23 cellular contexts compared by ENCODE assay signal in genomic region chr14:90773196-90773486, GRCh38. TPM values are rescaled to one million over a fixed set of nuclear protein-coding genes. Genes with fewer than 3 reads are reported as not detected.
DNase-seq lines count a peak whose midpoint lies in the region; ATAC-seq and TF ChIP-seq lines count a peak whose summit lies in the region.
"Had no signal": no experiment of that assay in that cellular context is flagged by ENCODE, and none has a peak within 500 bp of the region (broad histone marks: within the 10 kb centered on the region; RNA-seq: fewer than 3 reads in every experiment).

No MANE protein-coding gene starts in this region.

- H3K36me3 ChIP-seq in HEK293 (ENCODE audit: control insufficient read depth in 2 of 2, insufficient read depth in 1 of 2, low read length in 2 of 2), result peaks cover 26 to 53% of the 10 kb centered on the region in 2 experiments
- H3K36me3 ChIP-seq in neural progenitor cell, result no peaks in the 10 kb centered on the region
- H3K36me3 ChIP-seq: MG63 had no signal

- H3K4me2 ChIP-seq in neural progenitor cell, result no peak overlapping the region
- H3K4me2 ChIP-seq: PC-9 had no signal

- H3K4me1 Mint-ChIP-seq in neural progenitor cell, result peaks cover 11% of the 10 kb centered on the region
- H3K4me1 Mint-ChIP-seq: B cell had no signal

- H3K4me3 Mint-ChIP-seq in neural progenitor cell, result no peak overlapping the region
- H3K4me3 Mint-ChIP-seq: B cell; CD8-positive, alpha-beta T cell had no signal

- H3K9ac ChIP-seq in neural progenitor cell, result no peak overlapping the region

- peaks cover 4% of the 10 kb centered on the region for H3K9me3 Mint-ChIP-seq in neural progenitor cell

- H3K4me1 ChIP-seq in HEK293 (ENCODE audit: control insufficient read depth, insufficient read depth, low read length) (no peaks in the 10 kb centered on the region), neural progenitor cell (no peaks in the 10 kb centered on the region), foreskin keratinocyte (no peaks in the 10 kb centered on the region)
- H3K4me1 ChIP-seq: Caco-2 had no signal

- H3K9me3 ChIP-seq in HEK293 (ENCODE audit: control insufficient read depth, insufficient read depth, low read depth, low read length) (no peaks in the 10 kb centered on the region), neural progenitor cell (ENCODE audit: low read depth) (no peaks in the 10 kb centered on the region)
- H3K9me3 ChIP-seq: Caco-2 had no signal

- CTCF ChIA-PET in HEK293 (lab: Yijun Ruan, JAX), result interaction anchor here (0.6 to 3.2 kb wide), 2 partner anchors 14 to 1489 kb away, joined by 3 to 27 read pairs; no protein-coding TSS in a partner anchor

- no peaks in the 10 kb centered on the region for H3K27me3 ChIP-seq in neural progenitor cell
- no peaks in the 10 kb centered on the region for H3K27me3 ChIP-seq in foreskin keratinocyte
- H3K27me3 ChIP-seq: MG63 had no signal

- POLR2A ChIA-PET in HEK293 (lab: Yijun Ruan, JAX), result no interaction called here

- H3K4me3 ChIP-seq in HEK293 (ENCODE audit: low read depth, low read length) (no peak overlapping the region), neural progenitor cell (no peak overlapping the region)
- H3K4me3 ChIP-seq: MG63, PC-9 had no signal

- no peaks in the 10 kb centered on the region for H3K79me2 ChIP-seq in neural progenitor cell (ENCODE audit: low read depth)

- H3K27ac ChIP-seq in HEK293 (ENCODE audit: extremely low read depth, low read depth, low read length) (no peak overlapping the region), cingulate gyrus (ENCODE audit: low read depth, low read length) (peak overlapping the region; percentile 23), neural progenitor cell (no peak overlapping the region), foreskin keratinocyte (no peak overlapping the region)
- H3K27ac ChIP-seq: 22Rv1, C4-2B, PC-9 had no signal

- H2AFZ ChIP-seq in neural progenitor cell (replicated peaks), result no peak overlapping the region
- H2AFZ ChIP-seq: PC-9 had no signal

- peaks cover 25% of the 10 kb centered on the region for H3K36me3 Mint-ChIP-seq in neural progenitor cell

- TF ChIP-seq CTCF in HEK293 (tag by site-specific recombination; IDR thresholded peaks at IDR 0.05), result no peak
- no peak for TF ChIP-seq CTCF in neural progenitor cell (IDR thresholded peaks at IDR 0.05)
- no peak for TF ChIP-seq CTCF in foreskin keratinocyte (conservative IDR thresholded peaks at IDR 0.05)

- no peaks in the 10 kb centered on the region for H4K20me1 ChIP-seq in neural progenitor cell (ENCODE audit: low read depth)

- no peaks in the 10 kb centered on the region for H3K27me3 Mint-ChIP-seq in neural progenitor cell (ENCODE audit: insufficient read depth, low read depth)
- H3K27me3 Mint-ChIP-seq: B cell had no signal

- peak overlapping the region; percentile 21 for H3K27ac Mint-ChIP-seq in neural progenitor cell
- H3K27ac Mint-ChIP-seq: B cell; CD8-positive, alpha-beta T cell had no signal

- no peaks in the 10 kb centered on the region for H3F3A ChIP-seq in neural progenitor cell (ENCODE audit: low read depth)

- DNase-seq in NCI-H2227 treated with DMSO at 0.1 percent for 48 hours (lab: John Stamatoyannopoulos, UW) (peak; percentile 93), NCI-H2227 (lab: John Stamatoyannopoulos, UW; ENCODE audit: unreplicated experiment) (no peak), neural progenitor cell (ENCODE audit: low spot score) (no peak), foreskin keratinocyte (no peak), NOMO-1 (lab: John Stamatoyannopoulos, UW; ENCODE audit: unreplicated experiment in 2 of 2) (no peak)
- DNase-seq: Caco-2; GOT3; HCEC 1CT; IMR-90; KG1; MG63; NCI-H2029; NCI-H510A treated with DMSO at 0.1 percent for 48 hours; NCI-H748 treated with DMSO at 0.1 percent for 48 hours; NK-92 treated with Interleukin-12 subunit alpha and Interleukin-12 subunit beta, amount 100 ng/mL, for 24 hours; PC-9 had no signal

- no peak for ATAC-seq in foreskin keratinocyte
- no peak for ATAC-seq in GM21423 (IDR thresholded peaks at IDR 0.05; ENCODE audit: unreplicated experiment)
- ATAC-seq: CD8-positive, alpha-beta T cell had no signal

TF ChIP-seq in HEK293, 187 proteins besides CTCF, POLR2A, EP300 and RAD21:
- TF ChIP-seq SCRT2 (tag by site-specific recombination; IDR thresholded peaks at IDR 0.05) (0 out of 2 replicates have a peak, but pooled peaks have one; percentile 3), ZBTB7A (tag by site-specific recombination; IDR thresholded peaks at IDR 0.05; ENCODE audit: low read depth) (no peak), SETDB1 (IDR thresholded peaks at IDR 0.05; ENCODE audit: insufficient read length, low read length) (no peak), ZFP37 (tag by site-specific recombination; IDR thresholded peaks at IDR 0.05) (no peak), ZNF169 (tag by site-specific recombination; IDR thresholded peaks at IDR 0.05) (no peak), ZNF610 (tag by site-specific recombination; IDR thresholded peaks at IDR 0.05; ENCODE audit: borderline replicate concordance) (no peak)

RNA-seq across cellular contexts. Expression of gene TTC7B, which starts 43.1 kb away (rescaled TPM):
- total RNA-seq in neural progenitor cell (ENCODE audit: low replicate concordance) (19.0 and 20.6 TPM in 2 replicates), foreskin keratinocyte (46.5 and 50.3 TPM in 2 replicates)
- 24.7 and 29.2 TPM in 2 replicates for polyA plus RNA-seq in foreskin keratinocyte
